In the genomic region with DNA sequence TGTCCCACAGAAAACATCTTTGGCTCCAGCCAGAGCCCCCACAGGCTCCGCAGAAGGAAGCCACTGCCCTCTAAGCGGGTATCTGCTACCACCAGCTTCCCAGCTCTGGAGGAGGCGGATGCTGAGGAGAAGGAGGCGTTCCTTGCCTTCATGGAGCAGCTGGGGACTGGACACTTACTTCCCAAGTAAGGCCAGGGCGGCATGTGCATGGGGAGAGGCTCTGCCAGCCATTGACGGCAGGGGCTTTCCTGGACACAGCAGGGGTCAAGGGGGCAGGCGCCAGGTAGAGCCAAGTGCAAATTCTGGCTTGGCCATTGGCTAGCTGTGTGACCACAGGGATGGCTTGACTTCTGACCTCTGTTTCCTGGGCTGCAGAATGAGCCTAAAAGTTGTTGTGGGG, we compare ENCODE assay signal across 1 cellular context.
TF ChIP-seq lines count a peak whose summit lies in the region.

No MANE protein-coding gene starts in this region.

TF ChIP-seq in H1, 55 proteins besides CTCF, POLR2A, EP300 and RAD21:
- TF ChIP-seq SP2 (IDR thresholded peaks at IDR 0.05; ENCODE audit: low read length) = no peak
- TF ChIP-seq RBBP5 (IDR thresholded peaks at IDR 0.05; ENCODE audit: borderline replicate concordance, low read depth, low read length) = no peak
- TF ChIP-seq, protein P1, sequence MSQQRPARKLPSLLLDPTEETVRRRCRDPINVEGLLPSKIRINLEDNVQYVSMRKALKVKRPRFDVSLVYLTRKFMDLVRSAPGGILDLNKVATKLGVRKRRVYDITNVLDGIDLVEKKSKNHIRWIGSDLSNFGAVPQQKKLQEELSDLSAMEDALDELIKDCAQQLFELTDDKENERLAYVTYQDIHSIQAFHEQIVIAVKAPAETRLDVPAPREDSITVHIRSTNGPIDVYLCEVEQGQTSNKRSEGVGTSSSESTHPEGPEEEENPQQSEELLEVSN (IDR thresholded peaks at IDR 0.05) = 0 out of 2 replicates have a peak, but pooled peaks have one; percentile 34
